ENCODE assay signal across 8 cellular contexts in the genomic region with DNA sequence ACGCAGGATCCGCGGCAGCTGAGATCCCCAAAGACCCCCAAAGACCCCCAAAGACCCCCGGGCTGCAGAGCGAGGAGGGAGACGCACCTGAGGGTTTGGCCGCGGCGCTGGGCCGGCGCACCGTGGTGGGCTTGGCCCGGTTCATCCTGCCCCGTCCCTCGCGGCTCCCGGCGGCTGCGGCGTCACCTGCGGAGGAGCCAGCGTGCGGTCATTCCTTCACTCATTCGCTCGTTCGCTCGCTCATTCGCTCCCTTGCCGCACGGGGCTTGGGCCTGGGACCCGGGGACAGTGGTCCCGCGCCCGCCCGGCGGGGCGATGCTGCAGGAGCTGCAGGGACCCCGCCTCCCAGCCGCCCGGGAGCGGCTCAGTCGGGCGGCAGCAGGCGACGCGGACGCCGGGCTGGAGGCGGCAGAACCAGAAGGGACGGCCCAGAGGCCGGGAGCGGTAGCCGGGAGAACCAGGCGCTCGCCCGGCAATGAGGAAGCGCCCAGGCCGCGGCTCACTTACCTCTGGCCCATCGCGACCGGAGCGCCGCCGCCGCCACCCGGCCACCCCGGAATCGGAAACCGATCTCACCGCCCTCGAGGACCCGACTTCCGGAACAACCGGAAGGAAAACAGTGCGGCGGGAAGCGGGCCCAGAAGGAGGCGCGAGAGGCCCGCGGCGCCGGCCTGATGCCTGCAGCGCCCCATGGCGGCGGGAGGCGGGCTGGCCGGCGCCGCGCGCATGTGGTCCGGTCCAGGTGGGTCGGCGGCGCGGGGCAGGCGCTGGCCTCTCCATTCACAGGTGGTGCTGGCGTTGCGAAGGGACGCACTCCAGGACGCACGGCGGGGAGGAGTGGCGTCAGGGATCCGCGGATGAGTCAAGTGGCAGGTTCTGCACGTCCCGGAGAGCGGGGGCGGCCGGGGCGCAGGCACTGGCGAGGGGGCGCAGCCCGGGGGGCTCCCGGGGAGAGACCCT. TPM values are rescaled to one million over a fixed set of nuclear protein-coding genes. Genes with fewer than 3 reads are reported as not detected.
A peak's percentile ranks its signal among the peaks of the same experiment; 100 is the strongest.
DNase-seq lines count a peak whose midpoint lies in the region; ATAC-seq, FAIRE-seq and TF ChIP-seq lines count a peak whose summit lies in the region.

INTS1 (minus strand) TSS at position 574 of the 960 bp plus-strand sequence; CDS start at position 145, 429 bp downstream.

- H2AFZ ChIP-seq in OCI-LY7 (ENCODE audit: low read length): no peak within 1 kb of the TSS

- no peak for FAIRE-seq in D721Med (lab: Jason Lieb, UNC)

- peaks cover 5% of the 10 kb centered on the region; the same call in 1 of the 2 replicates for H4K20me1 ChIP-seq in OCI-LY7 (ENCODE audit: insufficient read depth, low read length)

- TSS peak; percentile 44 for BruUV-seq in OCI-LY7 (replicated peaks; lab: Mats Ljungman, UMichigan)

- TF ChIP-seq CTCF in D721Med (IDR thresholded peaks at IDR 0.05; ENCODE audit: insufficient read depth, missing control alignments) (peak; percentile 63), OCI-LY7 (conservative IDR thresholded peaks at IDR 0.05; ENCODE audit: low read length) (peak; percentile 84), epithelial cell of proximal tubule (conservative IDR thresholded peaks at IDR 0.05; ENCODE audit: low read depth, low read length) (peak; percentile 69)

- CTCF ChIA-PET in OCI-LY7 (lab: Charles Lee; ENCODE audit: unreplicated experiment): no interaction called here

- peak; percentile 91 for DNase-seq in D721Med (ENCODE audit: insufficient read length, low spot score)
- peak; percentile 98 for DNase-seq in HuH-7 (ENCODE audit: low spot score)
- peak; percentile 94 for DNase-seq in OCI-LY7 (ENCODE audit: low spot score)
- DNase-seq in activated T-cell treated with anti-CD3 and anti-CD28 coated beads for 24 hours (ENCODE audit: low read depth): peak; percentile 88
- peak; percentile 30 for DNase-seq in epithelial cell of proximal tubule (ENCODE audit: low read depth)
- peak; percentile 93 for DNase-seq in mucosa of gallbladder (ENCODE audit: low spot score)
- DNase-seq in stimulated activated CD8-positive, alpha-beta memory T cell treated with anti-CD3 and anti-CD28 coated beads, Interleukin-4, amount 100 ng/mL, for 4 hours (ENCODE audit: low read depth in 2 of 2, low spot score in 1 of 2): peak; percentile 69 to 81

- intact Hi-C loops in OCI-LY7 (cut with micrococcal nuclease; ENCODE audit: unreplicated experiment): loop anchor here (1.0 to 2.0 kb wide), 2 partner anchors 27 to 66 kb away; partner anchors contain the start of genes MAFK and PSMG3

- H3K27ac ChIP-seq in OCI-LY7 (ENCODE audit: low read depth, low read length, poor library complexity, severe bottlenecking): peak within 1 kb of the TSS; percentile 90

- H3K4me1 ChIP-seq in OCI-LY7 (ENCODE audit: insufficient read depth, low read length, poor library complexity, severe bottlenecking): peaks cover 48% of the 10 kb centered on the region

- no peaks in the 10 kb centered on the region for H3K9me2 ChIP-seq in OCI-LY7 (ENCODE audit: insufficient read depth, low read length)

- H3K9me3 ChIP-seq in OCI-LY7 (ENCODE audit: low read length): no peaks in the 10 kb centered on the region

- POLR2A ChIA-PET in OCI-LY7 (lab: Charles Lee): interaction anchor here (0.7 to 1.7 kb wide), 2 partner anchors 10 to 1339 kb away, joined by 4 to 8 read pairs; no protein-coding TSS in a partner anchor

- ATAC-seq in GM21423 (IDR thresholded peaks at IDR 0.05; ENCODE audit: unreplicated experiment): peak; percentile 78

- H3K4me3 ChIP-seq in OCI-LY7 (ENCODE audit: low read depth, low read length, poor library complexity, severe bottlenecking): peak within 1 kb of the TSS; percentile 100
- H3K4me3 ChIP-seq in epithelial cell of proximal tubule (ENCODE audit: low read depth, low read length): peak within 1 kb of the TSS; percentile 95

- peaks cover 44% of the 10 kb centered on the region for H3K36me3 ChIP-seq in OCI-LY7 (ENCODE audit: insufficient read depth, low read length)

- H3K79me2 ChIP-seq in OCI-LY7 (ENCODE audit: insufficient read depth, low read depth, low read length): peaks cover 35% of the 10 kb centered on the region

- peak within 1 kb of the TSS; percentile 96 for H3K4me2 ChIP-seq in OCI-LY7 (ENCODE audit: low read length)

RNA-seq across cellular contexts. Expression of gene INTS1, which starts in this region (rescaled TPM):
- 61.5 and 83.6 TPM in 2 replicates for total RNA-seq in OCI-LY7 (2014; rRNA removed; shearing (Covaris generic))
- 187 and 188 TPM in 2 replicates for total RNA-seq in OCI-LY7 (2022)
- 88.2 and 90.1 TPM in 2 replicates for total RNA-seq in epithelial cell of proximal tubule
- 108 TPM for total RNA-seq in mucosa of gallbladder

Comparison
In these comparisons a context has a peak if more than half of its experiments do, and no peak if none do; other contexts are left out.
1. Peak in every context shown above with its lines: DNase-seq, ATAC-seq, H3K4me3 ChIP-seq and H3K27ac ChIP-seq.
2. DNase-seq: peak in every context shown above with its lines; median percentile 98 in HuH-7; 94 in OCI-LY7; 93 in mucosa of gallbladder; 91 in D721Med; 88 in activated T-cell treated with anti-CD3 and anti-CD28 coated beads for 24 hours; 75 in stimulated activated CD8-positive, alpha-beta memory T cell treated with anti-CD3 and anti-CD28 coated beads, Interleukin-4, amount 100 ng/mL, for 4 hours; 30 in epithelial cell of proximal tubule.